In the genomic region with DNA sequence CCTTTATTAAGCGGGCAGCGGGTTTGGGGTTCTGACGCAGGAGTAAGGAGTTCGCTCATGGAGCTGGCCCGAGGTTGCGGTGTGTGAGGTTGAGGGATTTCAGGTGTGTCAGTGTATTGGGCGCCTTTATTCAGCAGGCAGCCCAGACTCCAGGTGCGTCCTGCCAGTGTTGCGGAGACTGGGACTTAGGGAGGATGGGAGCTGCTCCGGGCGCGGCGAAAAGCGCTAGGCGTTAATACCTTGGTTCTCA, we compare ENCODE assay signal across 1 cellular context.
TF ChIP-seq lines count a peak whose summit lies in the region.

No MANE protein-coding gene starts in this region.

TF ChIP-seq in endothelial cell of umbilical vein, 7 proteins besides CTCF, POLR2A, EP300 and RAD21:
- no peak for TF ChIP-seq JUN (IDR thresholded peaks at IDR 0.05; ENCODE audit: borderline replicate concordance, insufficient read depth, insufficient read length, low read depth)
- TF ChIP-seq, protein P1, sequence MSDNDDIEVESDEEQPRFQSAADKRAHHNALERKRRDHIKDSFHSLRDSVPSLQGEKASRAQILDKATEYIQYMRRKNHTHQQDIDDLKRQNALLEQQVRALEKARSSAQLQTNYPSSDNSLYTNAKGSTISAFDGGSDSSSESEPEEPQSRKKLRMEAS (IDR thresholded peaks at IDR 0.05; ENCODE audit: insufficient read depth, insufficient read length), result no peak
- TF ChIP-seq MYC (IDR thresholded peaks at IDR 0.05; ENCODE audit: low read depth, low read length), result no peak
- no peak for TF ChIP-seq FOS (IDR thresholded peaks at IDR 0.05; ENCODE audit: borderline replicate concordance, insufficient read depth, low read length)
- TF ChIP-seq EZH2 (IDR thresholded peaks at IDR 0.05; ENCODE audit: borderline replicate concordance, low read depth, low read length, severe bottlenecking), result no peak
- TF ChIP-seq POLR2AphosphoS5 (IDR thresholded peaks at IDR 0.05; ENCODE audit: insufficient read depth, low read depth, low read length), result no peak
- no peak for TF ChIP-seq GATA2 (IDR thresholded peaks at IDR 0.05; ENCODE audit: insufficient read depth, insufficient read length, low read depth, low read length)
